ENCODE assay signal across 19 cellular contexts in the genomic region with DNA sequence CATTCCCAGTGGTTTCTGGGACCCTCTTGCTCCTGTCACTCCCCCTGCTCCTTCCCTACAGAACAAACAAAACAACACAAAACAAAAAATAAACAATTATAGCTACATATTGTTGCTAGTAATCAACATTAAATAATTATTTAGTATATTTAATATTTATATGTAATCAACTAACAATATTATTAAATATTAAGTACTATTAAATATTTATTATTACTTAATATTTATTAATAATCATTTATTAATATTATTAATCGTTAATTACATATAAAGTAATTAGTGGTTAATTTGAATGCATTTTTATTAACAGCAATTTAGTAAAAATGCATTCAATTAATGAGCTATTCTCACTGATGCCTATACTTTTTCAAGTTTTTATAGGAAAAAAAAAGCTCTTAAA.
DNase-seq lines count a peak whose midpoint lies in the region; ATAC-seq, FAIRE-seq and TF ChIP-seq lines count a peak whose summit lies in the region.
"Had no signal": no experiment of that assay in that cellular context is flagged by ENCODE, and none has a peak within 500 bp of the region (broad histone marks: within the 10 kb centered on the region; RNA-seq: fewer than 3 reads in every experiment).

No MANE protein-coding gene starts in this region.

- CTCF ChIA-PET in WTC11 (lab: Charles Lee) = interaction anchor here (1.3 to 1.4 kb wide), 2 partner anchors 38 to 722 kb away, joined by 3 to 4 read pairs; no protein-coding TSS in a partner anchor

- DNase-seq in CD14-positive monocyte (ENCODE audit: low spot score) (no peak), WTC11 (ENCODE audit: low spot score) (no peak), pancreas (no peak), occipital lobe (lab: John Stamatoyannopoulos, UW) (no peak), osteocyte (ENCODE audit: extremely low spot score, unreplicated experiment) (no peak)
- DNase-seq: 8988T; BE2C; C1 segment of cervical spinal cord; Caco-2; CD4-positive, alpha-beta T cell; HCEC 1CT; IMR-90 had no signal

- TF ChIP-seq CTCF in CD14-positive monocyte (IDR thresholded peaks at IDR 0.05) = no peak
- TF ChIP-seq CTCF in WTC11 (IDR thresholded peaks at IDR 0.05) = no peak
- no peak for TF ChIP-seq CTCF in pancreas (IDR thresholded peaks at IDR 0.05)
- TF ChIP-seq CTCF in osteocyte (IDR thresholded peaks at IDR 0.05) = no peak

- ATAC-seq in WTC11 = no peak
- ATAC-seq in pancreas = no peak
- ATAC-seq in HG03432 (IDR thresholded peaks at IDR 0.05; ENCODE audit: unreplicated experiment) = no peak
- ATAC-seq in HG03342 (IDR thresholded peaks at IDR 0.05; ENCODE audit: unreplicated experiment) = no peak
- ATAC-seq: GM23338 had no signal

- H3K36me3 Mint-ChIP-seq in CD14-positive monocyte (peaks cover 7 to 25% of the 10 kb centered on the region in 2 donors), WTC11 (no peaks in the 10 kb centered on the region), osteocyte (ENCODE audit: unreplicated experiment) (no peaks in the 10 kb centered on the region)

- WGBS in pancreas, 2 donors = 9 to 11% methylated on average over 1 of the region's 1 CpG

- no peak overlapping the region for H3K27ac ChIP-seq in pancreas

- FAIRE-seq in endometrium (lab: Jason Lieb, UNC) (peak; percentile 67), pancreas (lab: Jason Lieb, UNC) (peak; percentile 96)
- FAIRE-seq: D721Med, GM12892, HTR-8/SVneo had no signal

- H3K36me3 ChIP-seq in pancreas = no peaks in the 10 kb centered on the region
- H3K36me3 ChIP-seq: BE2C had no signal

- H3K4me1 Mint-ChIP-seq in CD14-positive monocyte (peaks cover 58% of the 10 kb centered on the region), WTC11 (no peaks in the 10 kb centered on the region), osteocyte (ENCODE audit: unreplicated experiment) (no peaks in the 10 kb centered on the region)
- H3K4me1 Mint-ChIP-seq: GM23338 had no signal

- H3K4me3 Mint-ChIP-seq in CD14-positive monocyte = no peak overlapping the region
- H3K4me3 Mint-ChIP-seq in WTC11 = no peak overlapping the region
- no peak overlapping the region for H3K4me3 Mint-ChIP-seq in osteocyte (ENCODE audit: unreplicated experiment)
- H3K4me3 Mint-ChIP-seq: CD4-positive, alpha-beta T cell; GM23338 had no signal

- POLR2A ChIA-PET in WTC11 (lab: Charles Lee) = no interaction called here

- peaks cover 0 to 5% (median 2%) of the 10 kb centered on the region in 3 donors for H3K27me3 Mint-ChIP-seq in CD14-positive monocyte (ENCODE audit: low read depth in 3 of 3)
- H3K27me3 Mint-ChIP-seq in WTC11 (ENCODE audit: low read depth) = no peaks in the 10 kb centered on the region
- H3K27me3 Mint-ChIP-seq in osteocyte (ENCODE audit: unreplicated experiment) = peaks cover 2% of the 10 kb centered on the region
- H3K27me3 Mint-ChIP-seq: CD4-positive, alpha-beta T cell had no signal

- H3K4me1 ChIP-seq in pancreas = no peaks in the 10 kb centered on the region
- H3K4me1 ChIP-seq: BE2C, Caco-2 had no signal

- H3K9me3 Mint-ChIP-seq in CD14-positive monocyte = peaks cover 6 to 21% (median 15%) of the 10 kb centered on the region in 7 donors
- H3K9me3 Mint-ChIP-seq in WTC11 = no peaks in the 10 kb centered on the region
- H3K9me3 Mint-ChIP-seq in osteocyte (ENCODE audit: unreplicated experiment) = no peaks in the 10 kb centered on the region
- H3K9me3 Mint-ChIP-seq: CD4-positive, alpha-beta T cell; GM23338 had no signal

- H3K27ac Mint-ChIP-seq in CD14-positive monocyte = peak overlapping the region; percentile 46 to 97 (median 93)
- no peak overlapping the region for H3K27ac Mint-ChIP-seq in WTC11
- no peak overlapping the region for H3K27ac Mint-ChIP-seq in osteocyte (ENCODE audit: unreplicated experiment)
- H3K27ac Mint-ChIP-seq: CD4-positive, alpha-beta T cell; GM23338 had no signal

- no peaks in the 10 kb centered on the region for H3K27me3 ChIP-seq in pancreas
- H3K27me3 ChIP-seq: BE2C had no signal

- no peak overlapping the region for H3K4me3 ChIP-seq in pancreas
- H3K4me3 ChIP-seq: GM23338 had no signal

- intact Hi-C loops in CD14-positive monocyte (cut with micrococcal nuclease) = loop anchor here in 1 of 2 donors (5.0 kb wide), 1 partner anchor 37 kb away; no protein-coding TSS in a partner anchor
- intact Hi-C loops in pancreas (cut with DNase I) = no loop called here

- no peaks in the 10 kb centered on the region for H3K9me3 ChIP-seq in pancreas
- H3K9me3 ChIP-seq: BE2C, Caco-2 had no signal

TF ChIP-seq in WTC11, 78 proteins besides CTCF, POLR2A, EP300 and RAD21:
- peak; percentile 94 for TF ChIP-seq HMGA2 (CRISPR knock-in tag; IDR thresholded peaks at IDR 0.05)
- TF ChIP-seq, protein P1, sequence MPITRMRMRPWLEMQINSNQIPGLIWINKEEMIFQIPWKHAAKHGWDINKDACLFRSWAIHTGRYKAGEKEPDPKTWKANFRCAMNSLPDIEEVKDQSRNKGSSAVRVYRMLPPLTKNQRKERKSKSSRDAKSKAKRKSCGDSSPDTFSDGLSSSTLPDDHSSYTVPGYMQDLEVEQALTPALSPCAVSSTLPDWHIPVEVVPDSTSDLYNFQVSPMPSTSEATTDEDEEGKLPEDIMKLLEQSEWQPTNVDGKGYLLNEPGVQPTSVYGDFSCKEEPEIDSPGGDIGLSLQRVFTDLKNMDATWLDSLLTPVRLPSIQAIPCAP (CRISPR knock-in tag; IDR thresholded peaks at IDR 0.05) = no peak

Comparison
In these comparisons a context has a peak if more than half of its experiments do, and no peak if none do; other contexts are left out.
1. H3K27ac Mint-ChIP-seq: peak in CD14-positive monocyte (7 of 7); none in WTC11 (single experiment) and osteocyte (single experiment).